ENCODE assay signal across 10 cellular contexts in the genomic region with DNA sequence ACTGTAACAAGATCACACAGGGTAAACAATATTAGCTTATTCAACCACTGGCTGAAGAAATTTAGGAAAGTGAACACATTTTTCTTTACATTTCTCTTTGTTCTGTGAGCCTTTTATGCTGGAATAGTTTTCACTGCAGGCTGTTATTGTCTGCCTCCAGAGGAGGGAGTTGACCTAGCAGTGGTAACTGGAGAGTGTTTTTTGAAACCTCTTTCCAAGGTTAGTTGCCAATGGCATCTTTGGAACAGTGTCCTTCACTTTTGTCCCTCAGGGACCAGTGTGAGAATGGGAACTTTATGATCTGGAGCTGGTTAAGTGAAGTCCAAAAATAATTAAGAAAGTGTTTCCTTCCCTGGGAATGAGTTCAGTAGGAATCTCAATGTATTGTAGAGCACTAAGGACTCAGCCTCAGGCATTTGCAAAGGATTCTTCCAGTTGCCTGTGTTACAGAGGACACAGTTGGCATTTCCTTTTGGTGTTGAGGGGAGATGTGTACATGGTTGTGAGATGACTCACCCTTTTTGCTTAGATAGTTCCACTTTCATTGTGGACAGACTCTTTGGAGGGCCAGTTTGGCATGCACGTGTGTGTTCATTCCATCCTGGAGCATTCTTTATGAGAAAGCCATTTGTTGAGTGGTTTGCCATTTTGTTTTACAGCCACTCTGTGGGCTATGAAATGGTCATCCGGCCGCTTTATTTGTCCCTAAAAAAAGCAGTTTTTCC.
DNase-seq lines count a peak whose midpoint lies in the region; ATAC-seq and TF ChIP-seq lines count a peak whose summit lies in the region.
"Had no signal": no experiment of that assay in that cellular context is flagged by ENCODE, and none has a peak within 500 bp of the region (broad histone marks: within the 10 kb centered on the region; RNA-seq: fewer than 3 reads in every experiment).

No MANE protein-coding gene starts in this region.

- whole genome bisulfite sequencing in testis, 2 donors, result 70 to 78% methylated on average over 3 of the region's 3 CpGs

- intact Hi-C loops in testis (cut with DNase I; ENCODE audit: low total_unique reads), result no loop called here

- peak in 1 of 2 donors; percentile 11 for TF ChIP-seq CTCF in fibroblast of lung (conservative IDR thresholded peaks at IDR 0.05 in 1 of 2, IDR thresholded peaks at IDR 0.05 in 1 of 2; ENCODE audit: low read depth in 1 of 2, low read length in 2 of 2)
- no peak for TF ChIP-seq CTCF in testis (IDR thresholded peaks at IDR 0.05)

- DNase-seq in MG63 (peak; percentile 57), fibroblast of lung (ENCODE audit: low read depth in 2 of 2) (peak; percentile 70 to 92), pulmonary artery endothelial cell (ENCODE audit: low read depth, low spot score) (peak; percentile 80), testis (no peak)
- DNase-seq: activated CD8-positive, alpha-beta memory T cell treated with anti-CD3 and anti-CD28 coated beads for 24 hours; posterior cingulate gyrus had no signal

- TF ChIP-seq POLR2A in testis (IDR thresholded peaks at IDR 0.05), result no peak

- H3K4me3 ChIP-seq in MG63 (no peak overlapping the region), fibroblast of lung (replicated peaks in 1 of 4; ENCODE audit: control extremely low read depth in 1 of 4, insufficient read depth in 1 of 4, low read depth in 3 of 4, low read length in 4 of 4) (no peak overlapping the region), testis (no peak overlapping the region)

- peak overlapping the region; percentile 67 for H3K27ac ChIP-seq in fibroblast of lung (ENCODE audit: insufficient read depth, low read length)
- no peak overlapping the region for H3K27ac ChIP-seq in testis

- no peak overlapping the region for H3K9ac ChIP-seq in fibroblast of lung (ENCODE audit: insufficient read depth, low read length)

- H3K4me1 ChIP-seq in fibroblast of lung (ENCODE audit: control insufficient read depth, extremely low read depth, insufficient read depth, low read length) (peaks cover 9% of the 10 kb centered on the region), testis (no peaks in the 10 kb centered on the region)

- H3K36me3 ChIP-seq in MG63 (no peaks in the 10 kb centered on the region), fibroblast of lung (ENCODE audit: control insufficient read depth, insufficient read depth, low read length) (no peaks in the 10 kb centered on the region), testis (ENCODE audit: low read depth, missing control alignments) (no peaks in the 10 kb centered on the region)

- H2AFZ ChIP-seq in fibroblast of lung (ENCODE audit: low read length), result no peak overlapping the region

- no peaks in the 10 kb centered on the region for H3K79me2 ChIP-seq in fibroblast of lung (ENCODE audit: control insufficient read depth, insufficient read depth, low read length)

- H3K4me2 ChIP-seq in fibroblast of lung (ENCODE audit: extremely low read depth, insufficient read depth, low read length), result peak overlapping the region; percentile 35

- no peaks in the 10 kb centered on the region for H3K9me3 ChIP-seq in MG63
- H3K9me3 ChIP-seq in fibroblast of lung (ENCODE audit: control insufficient read depth, insufficient read depth, low read depth, low read length), result no peaks in the 10 kb centered on the region
- H3K9me3 ChIP-seq in testis, result no peaks in the 10 kb centered on the region

- H3K27me3 ChIP-seq in MG63 (no peaks in the 10 kb centered on the region), fibroblast of lung (ENCODE audit: control insufficient read depth, insufficient read depth, low read length) (no peaks in the 10 kb centered on the region), testis (no peaks in the 10 kb centered on the region)

- no peaks in the 10 kb centered on the region for H4K20me1 ChIP-seq in fibroblast of lung (ENCODE audit: control insufficient read depth, extremely low read depth, insufficient read depth, low read length)

- ATAC-seq in GM19438 (IDR thresholded peaks at IDR 0.05; ENCODE audit: low read depth, unreplicated experiment), result peak; percentile 83
- ATAC-seq in HG03045 (IDR thresholded peaks at IDR 0.05; ENCODE audit: unreplicated experiment), result no peak
- no peak for ATAC-seq in HG02571 (IDR thresholded peaks at IDR 0.05; ENCODE audit: unreplicated experiment)
- ATAC-seq in HG02885 (IDR thresholded peaks at IDR 0.05; ENCODE audit: poor library complexity, unreplicated experiment), result no peak
